ENCODE assay signal across 10 cellular contexts in genomic region chr12:14613718-14614117, GRCh38. TPM values are rescaled to one million over a fixed set of nuclear protein-coding genes. Genes with fewer than 3 reads are reported as not detected.
DNase-seq lines count a peak whose midpoint lies in the region; ATAC-seq and TF ChIP-seq lines count a peak whose summit lies in the region.
"Had no signal": no experiment of that assay in that cellular context is flagged by ENCODE, and none has a peak within 500 bp of the region (broad histone marks: within the 10 kb centered on the region; RNA-seq: fewer than 3 reads in every experiment).

No MANE protein-coding gene starts in this region.

- no peaks in the 10 kb centered on the region for H4K20me1 ChIP-seq in MM.1S (ENCODE audit: insufficient read depth, low read length)

- in situ Hi-C loops in G401 (cut with HindIII; ENCODE audit: low sequenced_read_pairs) = no loop called here

- no peak for TF ChIP-seq CTCF in MM.1S (IDR thresholded peaks at IDR 0.05; ENCODE audit: low read length)

- peak; percentile 93 for ATAC-seq in GM18868 (IDR thresholded peaks at IDR 0.05; ENCODE audit: unreplicated experiment)
- ATAC-seq in HG02588 (IDR thresholded peaks at IDR 0.05; ENCODE audit: unreplicated experiment) = peak; percentile 93

- H3K27ac ChIP-seq in MM.1S (ENCODE audit: low read length) = peak overlapping the region; percentile 58; the same call in 1 of the 2 replicates
- H3K27ac ChIP-seq in muscle layer of colon (ENCODE audit: low read depth, low read length) = peak overlapping the region; percentile 1

- H3K4me2 ChIP-seq in MM.1S (ENCODE audit: low read depth, low read length) = peak overlapping the region; percentile 39; the same call in 1 of the 2 replicates

- H3K79me2 ChIP-seq in MM.1S (ENCODE audit: low read length) = no peaks in the 10 kb centered on the region

- no peaks in the 10 kb centered on the region for H3K9me2 ChIP-seq in MM.1S (replicated peaks; ENCODE audit: insufficient read depth, low read length)

- H3F3A ChIP-seq in MM.1S (ENCODE audit: insufficient read depth, low read length) = peaks cover 11% of the 10 kb centered on the region

- H3K4me1 ChIP-seq in MM.1S (ENCODE audit: low read length) = peaks cover 20% of the 10 kb centered on the region
- peaks cover 12% of the 10 kb centered on the region for H3K4me1 ChIP-seq in muscle layer of colon (ENCODE audit: insufficient read depth, low read length)

- H3K36me3 ChIP-seq in MM.1S (replicated peaks; ENCODE audit: insufficient read depth, low read length) (no peaks in the 10 kb centered on the region), muscle layer of colon (ENCODE audit: insufficient read depth, low read length) (no peaks in the 10 kb centered on the region)

- DNase-seq in MM.1S (peak; percentile 58), AG08396 (ENCODE audit: low spot score) (no peak), kidney glomerular epithelial cell (lab: John Stamatoyannopoulos, UW) (no peak), G401 (ENCODE audit: low spot score) (no peak)
- DNase-seq in stimulated activated naive CD4-positive, alpha-beta T cell treated with Interleukin-2 at 50 U/mL for 16 hours (lab: John Stamatoyannopoulos, UW) = no peak
- DNase-seq: activated naive CD8-positive, alpha-beta T cell treated with anti-CD3 and anti-CD28 coated beads, Interleukin-2, amount 10 ng/mL, durations not matched to agents 7 days and 5 days; stimulated activated CD4-positive, alpha-beta T cell treated with anti-CD3 and anti-CD28 coated beads, Interleukin-4, amount 100 ng/mL, for 4 hours had no signal

- H3K4me3 ChIP-seq in MM.1S (ENCODE audit: low read length) (no peak overlapping the region), muscle layer of colon (ENCODE audit: low read depth in 1 of 2, low read length in 2 of 2) (no peak overlapping the region)

- H3K9me3 ChIP-seq in MM.1S (replicated peaks; ENCODE audit: insufficient read depth, low read length) (no peaks in the 10 kb centered on the region), muscle layer of colon (ENCODE audit: low read length) (peaks cover 4% of the 10 kb centered on the region)

- H3K27me3 ChIP-seq in MM.1S (replicated peaks; ENCODE audit: insufficient read depth, low read length) = no peaks in the 10 kb centered on the region
- H3K27me3 ChIP-seq in muscle layer of colon (ENCODE audit: control insufficient read depth in 1 of 2, insufficient read depth in 2 of 2, low read length in 2 of 2) = no peaks in the 10 kb centered on the region

- H3K9ac ChIP-seq in MM.1S (ENCODE audit: low read length) (no peak overlapping the region), muscle layer of colon (ENCODE audit: low read length) (no peak overlapping the region)

- H2AFZ ChIP-seq in MM.1S (ENCODE audit: low read length) = peak overlapping the region; percentile 20; the same call in 1 of the 2 replicates

RNA-seq across cellular contexts. Expression of gene PLBD1, which starts 46.0 kb away (rescaled TPM):
- not detected in 2 replicates for total RNA-seq in G401 (2014; rRNA removed; shearing (Covaris generic))
